ENCODE assay signal across 10 cellular contexts in the genomic region with DNA sequence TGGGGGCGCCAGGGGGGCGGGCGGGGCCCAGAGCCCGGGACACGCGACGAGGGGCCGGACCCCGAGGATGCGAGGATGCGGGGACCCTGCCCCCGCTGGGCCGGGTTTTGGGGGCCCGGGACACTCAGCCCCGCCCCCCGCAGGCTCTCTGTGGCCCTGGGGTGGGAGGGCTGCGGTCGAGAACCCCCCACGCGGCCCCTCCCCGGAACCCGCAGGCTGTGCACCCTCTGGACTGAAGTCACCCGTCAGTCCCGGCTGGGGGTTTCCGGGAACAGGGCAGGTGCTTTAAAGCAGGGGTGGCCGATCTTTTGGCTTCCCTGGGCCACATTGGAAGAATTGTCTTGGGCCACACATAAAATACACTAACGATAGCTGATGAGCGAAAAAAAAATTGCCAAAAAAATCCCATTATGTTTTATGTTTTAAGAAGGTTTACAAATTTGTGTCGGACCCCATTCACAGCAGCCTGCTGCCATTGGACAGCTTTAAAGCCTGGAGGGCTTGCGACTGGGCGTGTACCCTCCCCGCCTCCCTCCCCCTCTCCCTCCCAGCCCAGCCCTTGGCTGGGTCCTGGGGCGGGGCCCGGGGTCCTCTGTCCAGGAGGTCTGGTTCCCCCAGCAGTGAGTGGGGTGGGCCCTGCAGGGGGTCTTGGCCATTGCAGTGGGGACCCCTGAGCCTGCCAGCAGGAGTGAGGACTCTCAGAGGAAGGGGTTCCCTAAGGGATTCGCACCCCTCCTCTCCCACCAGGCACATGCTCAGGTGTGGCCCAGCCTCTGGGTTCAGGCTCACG. TPM values are rescaled to one million over a fixed set of nuclear protein-coding genes. Genes with fewer than 3 reads are reported as not detected.
DNase-seq lines count a peak whose midpoint lies in the region; ATAC-seq and TF ChIP-seq lines count a peak whose summit lies in the region.
"Had no signal": no experiment of that assay in that cellular context is flagged by ENCODE, and none has a peak within 500 bp of the region (broad histone marks: within the 10 kb centered on the region; RNA-seq: fewer than 3 reads in every experiment).

No MANE protein-coding gene starts in this region.

- H3K36me3 Mint-ChIP-seq in activated CD4-positive, alpha-beta T cell treated with anti-CD3 and anti-CD28 coated beads for 36 hours (ENCODE audit: low read depth): no peaks in the 10 kb centered on the region

- H2AFZ ChIP-seq in hepatocyte: no peak overlapping the region

- H3K79me2 ChIP-seq in hepatocyte: peaks cover 11% of the 10 kb centered on the region

- no peaks in the 10 kb centered on the region for H3K9me3 ChIP-seq in hepatocyte (ENCODE audit: low read depth)
- H3K9me3 ChIP-seq: SJSA1 had no signal

- peak overlapping the region; percentile 85 for H3K27ac Mint-ChIP-seq in activated CD4-positive, alpha-beta T cell treated with anti-CD3 and anti-CD28 coated beads for 36 hours

- no peaks in the 10 kb centered on the region for H3K36me3 ChIP-seq in hepatocyte (replicated peaks; ENCODE audit: insufficient read depth, low read depth)
- H3K36me3 ChIP-seq: SJSA1 had no signal

- H4K20me1 ChIP-seq in hepatocyte (ENCODE audit: insufficient read depth, poor library complexity, severe bottlenecking): no peaks in the 10 kb centered on the region

- no peak for TF ChIP-seq CTCF in hepatocyte (IDR thresholded peaks at IDR 0.05; ENCODE audit: poor library complexity)

- peaks cover 10% of the 10 kb centered on the region for H3K4me1 Mint-ChIP-seq in activated CD4-positive, alpha-beta T cell treated with anti-CD3 and anti-CD28 coated beads for 36 hours

- DNase-seq in NCI-H2171 treated with DMSO at 0.1 percent for 48 hours (lab: John Stamatoyannopoulos, UW) (peak; percentile 55), NCI-H2171 (lab: John Stamatoyannopoulos, UW) (no peak), hepatocyte (ENCODE audit: low spot score) (no peak), ecto neural progenitor cell (ENCODE audit: low spot score) (no peak)
- peak; percentile 81 for DNase-seq in activated CD4-positive, alpha-beta T cell treated with anti-CD3 and anti-CD28 coated beads for 36 hours
- peak; percentile 31 to 56 (median 42) for DNase-seq in stimulated activated naive CD4-positive, alpha-beta T cell (lab: John Stamatoyannopoulos, UW)

- intact Hi-C loops in activated CD4-positive, alpha-beta T cell treated with anti-CD3 and anti-CD28 coated beads for 36 hours (cut with DNase I, micrococcal nuclease): no loop called here

- ATAC-seq in activated CD4-positive, alpha-beta T cell treated with anti-CD3 and anti-CD28 coated beads for 36 hours: peak; percentile 82
- ATAC-seq in GM18858 (IDR thresholded peaks at IDR 0.05; ENCODE audit: unreplicated experiment): no peak
- no peak for ATAC-seq in GM21360 (IDR thresholded peaks at IDR 0.05; ENCODE audit: unreplicated experiment)

- 75% methylated on average over 10 of the region's 36 CpGs for whole genome bisulfite sequencing in hepatocyte (ENCODE audit: low lambda C conversion rate, missing lambda C conversion rate)

- POLR2A ChIA-PET in activated CD4-positive, alpha-beta T cell treated with anti-CD3 and anti-CD28 coated beads for 36 hours (lab: Charles Lee): no interaction called here

- H3K9me3 Mint-ChIP-seq in activated CD4-positive, alpha-beta T cell treated with anti-CD3 and anti-CD28 coated beads for 36 hours (ENCODE audit: low read depth): no peaks in the 10 kb centered on the region

- H3K27me3 ChIP-seq in hepatocyte: no peaks in the 10 kb centered on the region

- H3K4me1 ChIP-seq in hepatocyte (ENCODE audit: insufficient read depth): peaks cover 17% of the 10 kb centered on the region

- no peaks in the 10 kb centered on the region for H3K27me3 Mint-ChIP-seq in activated CD4-positive, alpha-beta T cell treated with anti-CD3 and anti-CD28 coated beads for 36 hours

- CTCF ChIA-PET in activated CD4-positive, alpha-beta T cell treated with anti-CD3 and anti-CD28 coated beads for 36 hours (lab: Charles Lee): no interaction called here

- no peak overlapping the region for H3K4me3 ChIP-seq in hepatocyte
- H3K4me3 ChIP-seq: SJSA1 had no signal

- H3K27ac ChIP-seq in hepatocyte: peak overlapping the region; percentile 70
- H3K27ac ChIP-seq: SJSA1 had no signal

- no peaks in the 10 kb centered on the region for H3K9me2 ChIP-seq in hepatocyte (replicated peaks; ENCODE audit: insufficient read depth)

- peak overlapping the region; percentile 76 for H3K4me2 ChIP-seq in hepatocyte

- peak overlapping the region; percentile 46 for H3K4me3 Mint-ChIP-seq in activated CD4-positive, alpha-beta T cell treated with anti-CD3 and anti-CD28 coated beads for 36 hours

RNA-seq across cellular contexts. Expression of a gene that starts 21.6 kb away (rescaled TPM):
- total RNA-seq in activated CD4-positive, alpha-beta T cell treated with anti-CD3 and anti-CD28 coated beads for 36 hours: 10 to 100 TPM; 11.3 to 13.5 TPM
- total RNA-seq in hepatocyte: 7.1 and 9.2 TPM in 2 replicates
- polyA plus RNA-seq in hepatocyte: 21.7 and 25.1 TPM in 2 replicates

RNA-seq across cellular contexts. Expression of a gene that starts 36.2 kb away (rescaled TPM):
- total RNA-seq in activated CD4-positive, alpha-beta T cell treated with anti-CD3 and anti-CD28 coated beads for 36 hours: not detected
- not detected in 2 replicates for total RNA-seq in hepatocyte
- 0.38 and 0.69 TPM in 2 replicates for polyA plus RNA-seq in hepatocyte
- total RNA-seq: lung microvascular endothelial cell, SJSA1 had no signal

Comparison
In these comparisons a context has a peak if more than half of its experiments do, and no peak if none do; other contexts are left out.
1. DNase-seq: peak in NCI-H2171 treated with DMSO at 0.1 percent for 48 hours (single experiment), activated CD4-positive, alpha-beta T cell treated with anti-CD3 and anti-CD28 coated beads for 36 hours (single experiment) and stimulated activated naive CD4-positive, alpha-beta T cell (6 of 6); none in NCI-H2171 (single experiment), hepatocyte (single experiment) and ecto neural progenitor cell (single experiment).